15 cellular contexts compared by ENCODE assay signal in genomic region chr1:172273668-172274396, GRCh38.
A peak's percentile ranks its signal among the peaks of the same experiment; 100 is the strongest.
DNase-seq lines count a peak whose midpoint lies in the region; ATAC-seq and TF ChIP-seq lines count a peak whose summit lies in the region.
"Had no signal": no experiment of that assay in that cellular context is flagged by ENCODE, and none has a peak within 500 bp of the region (broad histone marks: within the 10 kb centered on the region; RNA-seq: fewer than 3 reads in every experiment).

No MANE protein-coding gene starts in this region.

- H4K20me1 ChIP-seq in mammary epithelial cell (ENCODE audit: insufficient read depth, low read length): no peaks in the 10 kb centered on the region

- 98% methylated on average over 4 of the region's 4 CpGs for WGBS in mammary epithelial cell (ENCODE audit: low coverage, missing lambda C conversion rate)

- BruUV-seq in MCF 10A (replicated peaks; lab: Mats Ljungman, UMichigan): no TSS peak
- no TSS peak for BruUV-seq in mammary epithelial cell (replicated peaks; lab: Mats Ljungman, UMichigan)

- no peaks in the 10 kb centered on the region for H3K36me3 Mint-ChIP-seq in MCF 10A (ENCODE audit: insufficient read depth, unreplicated experiment)
- no peaks in the 10 kb centered on the region for H3K36me3 Mint-ChIP-seq in activated T-helper 17 cell treated with anti-CD3 and anti-CD28 coated beads, Interleukin-2, amount 50 U/mL, for 72 hours (ENCODE audit: low read depth)
- H3K36me3 Mint-ChIP-seq in stimulated activated effector memory CD8-positive, alpha-beta T cell treated with anti-CD3 and anti-CD28 coated beads, Interleukin-12 subunit alpha, Interleukin-12 subunit beta, amount 100 ng/mL, for 72 hours: no peaks in the 10 kb centered on the region

- POLR2A ChIA-PET in MCF 10A (lab: Yijun Ruan, JAX): interaction anchor here (0.8 to 1.2 kb wide), 2 partner anchors 54 to 173 kb away, joined by 3 to 4 read pairs; no protein-coding TSS in a partner anchor
- POLR2A ChIA-PET in RWPE1 (lab: Yijun Ruan, JAX; ENCODE audit: low non-redundant PET): no interaction called here

- TF ChIP-seq RAD21 in Ishikawa (IDR thresholded peaks at IDR 0.05; ENCODE audit: low read depth): no peak

- no peaks in the 10 kb centered on the region for H3K79me2 ChIP-seq in mammary epithelial cell (ENCODE audit: insufficient read depth, low read length)

- intact Hi-C loops in MCF 10A (cut with micrococcal nuclease): no loop called here
- intact Hi-C loops in mammary epithelial cell (cut with micrococcal nuclease): no loop called here

- in situ Hi-C loops in mammary epithelial cell (cut with MboI; ENCODE audit: low sequenced_read_pairs in 2 of 2): no loop called here

- H2AFZ ChIP-seq in mammary epithelial cell (ENCODE audit: low read depth, low read length): no peak overlapping the region

- CTCF ChIA-PET in MCF 10A (lab: Yijun Ruan, JAX): interaction anchor here (0.7 kb wide), 1 partner anchor 126 kb away, joined by 5 read pairs; no protein-coding TSS in a partner anchor
- CTCF ChIA-PET in mammary epithelial cell (lab: Charles Lee; ENCODE audit: low non-redundant PET): no interaction called here
- CTCF ChIA-PET in RWPE1 (lab: Yijun Ruan, JAX): interaction anchor here (0.5 kb wide), 2 partner anchors 11 to 143 kb away, joined by 3 to 4 read pairs; no protein-coding TSS in a partner anchor

- no peaks in the 10 kb centered on the region for H3K27me3 ChIP-seq in mammary epithelial cell (ENCODE audit: insufficient read depth, low read length)
- H3K27me3 ChIP-seq: spleen, uterus had no signal

- peaks cover 22% of the 10 kb centered on the region for H3K4me1 Mint-ChIP-seq in MCF 10A (ENCODE audit: insufficient read depth, unreplicated experiment)
- peaks cover 18% of the 10 kb centered on the region for H3K4me1 Mint-ChIP-seq in activated T-helper 17 cell treated with anti-CD3 and anti-CD28 coated beads, Interleukin-2, amount 50 U/mL, for 72 hours
- peaks cover 18% of the 10 kb centered on the region for H3K4me1 Mint-ChIP-seq in stimulated activated effector memory CD8-positive, alpha-beta T cell treated with anti-CD3 and anti-CD28 coated beads, Interleukin-12 subunit alpha, Interleukin-12 subunit beta, amount 100 ng/mL, for 72 hours
- H3K4me1 Mint-ChIP-seq: central memory CD8-positive, alpha-beta T cell had no signal

- dilution Hi-C loops in mammary epithelial cell (cut with HindIII; ENCODE audit: low sequenced_read_pairs): no loop called here

- H3K27ac Mint-ChIP-seq in MCF 10A (ENCODE audit: low read depth, unreplicated experiment): peak overlapping the region; percentile 35
- H3K27ac Mint-ChIP-seq in activated T-helper 17 cell treated with anti-CD3 and anti-CD28 coated beads, Interleukin-2, amount 50 U/mL, for 72 hours: peak overlapping the region; percentile 70
- H3K27ac Mint-ChIP-seq in stimulated activated effector memory CD8-positive, alpha-beta T cell treated with anti-CD3 and anti-CD28 coated beads, Interleukin-12 subunit alpha, Interleukin-12 subunit beta, amount 100 ng/mL, for 72 hours: no peak overlapping the region

- TF ChIP-seq EP300 in Ishikawa (IDR thresholded peaks at IDR 0.05; ENCODE audit: borderline replicate concordance): no peak

- no peak for TF ChIP-seq CTCF in MCF 10A (IDR thresholded peaks at IDR 0.05; ENCODE audit: unreplicated experiment)
- no peak for TF ChIP-seq CTCF in mammary epithelial cell (conservative IDR thresholded peaks at IDR 0.05 in 1 of 2, IDR thresholded peaks at IDR 0.05 in 1 of 2; ENCODE audit: extremely low read depth in 1 of 2, insufficient read depth in 1 of 2, low read depth in 1 of 2, low read length in 2 of 2)
- TF ChIP-seq CTCF in RWPE1 (conservative IDR thresholded peaks at IDR 0.05; ENCODE audit: low read depth): no peak

- H3K9me3 ChIP-seq in mammary epithelial cell (replicated peaks; ENCODE audit: insufficient read depth, low read length): no peaks in the 10 kb centered on the region
- H3K9me3 ChIP-seq: spleen, uterus had no signal

- peak; percentile 78 for ATAC-seq in activated T-helper 17 cell treated with anti-CD3 and anti-CD28 coated beads, Interleukin-2, amount 50 U/mL, for 72 hours (replicated peaks)
- ATAC-seq in stimulated activated effector memory CD8-positive, alpha-beta T cell treated with anti-CD3 and anti-CD28 coated beads, Interleukin-12 subunit alpha, Interleukin-12 subunit beta, amount 100 ng/mL, for 72 hours: peak; percentile 77
- ATAC-seq in HG02938 (IDR thresholded peaks at IDR 0.05; ENCODE audit: unreplicated experiment) (no peak), HG02759 (IDR thresholded peaks at IDR 0.05; ENCODE audit: unreplicated experiment) (no peak)
- ATAC-seq: PC-3 had no signal

- no peaks in the 10 kb centered on the region for H3K36me3 ChIP-seq in mammary epithelial cell (ENCODE audit: insufficient read depth, low read length)
- H3K36me3 ChIP-seq: spleen, uterus had no signal

- no peak overlapping the region for H3K4me3 Mint-ChIP-seq in MCF 10A (ENCODE audit: unreplicated experiment)
- H3K4me3 Mint-ChIP-seq in activated T-helper 17 cell treated with anti-CD3 and anti-CD28 coated beads, Interleukin-2, amount 50 U/mL, for 72 hours: peak overlapping the region; percentile 52
- peak overlapping the region; percentile 1 for H3K4me3 Mint-ChIP-seq in stimulated activated effector memory CD8-positive, alpha-beta T cell treated with anti-CD3 and anti-CD28 coated beads, Interleukin-12 subunit alpha, Interleukin-12 subunit beta, amount 100 ng/mL, for 72 hours
- H3K4me3 Mint-ChIP-seq: central memory CD8-positive, alpha-beta T cell had no signal

- H3K4me1 ChIP-seq in mammary epithelial cell (ENCODE audit: insufficient read depth, low read length): no peaks in the 10 kb centered on the region
- H3K4me1 ChIP-seq: uterus had no signal

- H3K9ac ChIP-seq in mammary epithelial cell (ENCODE audit: insufficient read depth, low read length): no peak overlapping the region

- no peaks in the 10 kb centered on the region for H3K9me3 Mint-ChIP-seq in MCF 10A (ENCODE audit: unreplicated experiment)
- no peaks in the 10 kb centered on the region for H3K9me3 Mint-ChIP-seq in activated T-helper 17 cell treated with anti-CD3 and anti-CD28 coated beads, Interleukin-2, amount 50 U/mL, for 72 hours
- H3K9me3 Mint-ChIP-seq in stimulated activated effector memory CD8-positive, alpha-beta T cell treated with anti-CD3 and anti-CD28 coated beads, Interleukin-12 subunit alpha, Interleukin-12 subunit beta, amount 100 ng/mL, for 72 hours: no peaks in the 10 kb centered on the region
- H3K9me3 Mint-ChIP-seq: central memory CD8-positive, alpha-beta T cell had no signal

- no peaks in the 10 kb centered on the region for H3K27me3 Mint-ChIP-seq in MCF 10A (ENCODE audit: insufficient read depth, unreplicated experiment)
- H3K27me3 Mint-ChIP-seq in activated T-helper 17 cell treated with anti-CD3 and anti-CD28 coated beads, Interleukin-2, amount 50 U/mL, for 72 hours: no peaks in the 10 kb centered on the region
- H3K27me3 Mint-ChIP-seq: central memory CD8-positive, alpha-beta T cell had no signal

- no peak overlapping the region for H3K4me3 ChIP-seq in mammary epithelial cell (replicated peaks in 1 of 3; ENCODE audit: insufficient read depth in 1 of 3, low read depth in 2 of 3, low read length in 3 of 3)
- H3K4me3 ChIP-seq: spleen, uterus had no signal

- H3K27ac ChIP-seq in mammary epithelial cell (ENCODE audit: insufficient read depth, low read depth, low read length) (no peak overlapping the region), RWPE1 (no peak overlapping the region)
- H3K27ac ChIP-seq: spleen, uterus had no signal

- H3K4me2 ChIP-seq in mammary epithelial cell (ENCODE audit: insufficient read depth, low read depth, low read length): no peak overlapping the region

- DNase-seq in MCF 10A (ENCODE audit: unreplicated experiment) (peak; percentile 43), mammary epithelial cell (no peak), RWPE1 (ENCODE audit: low spot score) (no peak)
- DNase-seq in stimulated activated effector memory CD8-positive, alpha-beta T cell treated with anti-CD3 and anti-CD28 coated beads, Interleukin-12 subunit alpha, Interleukin-12 subunit beta, amount 100 ng/mL, for 72 hours (ENCODE audit: low spot score in 2 of 2): no peak
- DNase-seq: effector memory CD4-positive, alpha-beta T cell; Karpas-422; NCI-H187; PC-3; spleen; uterus had no signal

TF ChIP-seq in Ishikawa, 13 proteins besides CTCF, POLR2A, EP300 and RAD21:
- TF ChIP-seq CEBPB (IDR thresholded peaks at IDR 0.05) (peak; percentile 80), NFIC (IDR thresholded peaks at IDR 0.05) (no peak)
TF ChIP-seq in Ishikawa: peak in this region for 1.

Comparison
In these comparisons a context has a peak if more than half of its experiments do, and no peak if none do; other contexts are left out.
1. ATAC-seq: peak in activated T-helper 17 cell treated with anti-CD3 and anti-CD28 coated beads, Interleukin-2, amount 50 U/mL, for 72 hours (single experiment) and stimulated activated effector memory CD8-positive, alpha-beta T cell treated with anti-CD3 and anti-CD28 coated beads, Interleukin-12 subunit alpha, Interleukin-12 subunit beta, amount 100 ng/mL, for 72 hours (single experiment); none in HG02938 (single experiment) and HG02759 (single experiment).